In the genomic region with DNA sequence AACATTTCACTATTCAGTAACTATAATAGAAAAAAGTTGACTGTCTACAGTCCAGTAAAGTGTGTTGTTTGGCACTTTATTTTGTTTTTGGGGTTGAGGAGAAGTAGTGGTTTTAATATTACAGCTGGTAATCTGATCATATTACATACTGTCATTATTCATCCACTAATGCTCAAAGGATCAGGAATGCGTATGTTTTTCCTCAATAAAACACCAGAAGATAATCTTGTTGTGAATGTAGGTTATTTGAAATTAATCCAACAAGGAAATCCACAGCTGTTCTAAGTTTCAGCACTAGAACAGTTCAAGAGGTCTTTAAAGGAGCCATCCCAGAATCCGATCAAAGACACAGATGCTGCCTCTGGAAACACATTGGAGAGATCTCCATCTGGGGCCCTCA, we compare ENCODE assay signal across 15 cellular contexts.
DNase-seq lines count a peak whose midpoint lies in the region; ATAC-seq, FAIRE-seq and TF ChIP-seq lines count a peak whose summit lies in the region.
"Had no signal": no experiment of that assay in that cellular context is flagged by ENCODE, and none has a peak within 500 bp of the region (broad histone marks: within the 10 kb centered on the region; RNA-seq: fewer than 3 reads in every experiment).

No MANE protein-coding gene starts in this region.

- H3K27ac Mint-ChIP-seq in astrocyte (ENCODE audit: unreplicated experiment): no peak overlapping the region
- peak overlapping the region; percentile 60 for H3K27ac Mint-ChIP-seq in osteocyte (ENCODE audit: unreplicated experiment)
- H3K27ac Mint-ChIP-seq: B cell; CD4-positive, alpha-beta memory T cell; GM23338 had no signal

- H3K9me3 Mint-ChIP-seq in astrocyte (ENCODE audit: unreplicated experiment) (no peaks in the 10 kb centered on the region), osteocyte (ENCODE audit: unreplicated experiment) (peaks cover 5% of the 10 kb centered on the region)
- H3K9me3 Mint-ChIP-seq: GM23338 had no signal

- H3K27me3 Mint-ChIP-seq in astrocyte (ENCODE audit: low read depth, unreplicated experiment) (no peaks in the 10 kb centered on the region), osteocyte (ENCODE audit: unreplicated experiment) (no peaks in the 10 kb centered on the region)
- H3K27me3 Mint-ChIP-seq: B cell; CD4-positive, alpha-beta memory T cell had no signal

- H2AFZ ChIP-seq in astrocyte (ENCODE audit: low read depth, low read length): no peak overlapping the region
- no peak overlapping the region for H2AFZ ChIP-seq in HepG2 (ENCODE audit: low read length)
- H2AFZ ChIP-seq: GM23338 had no signal

- TF ChIP-seq CTCF in astrocyte (IDR thresholded peaks at IDR 0.05; ENCODE audit: insufficient read depth, low read depth, low read length): no peak
- no peak for TF ChIP-seq CTCF in osteocyte (IDR thresholded peaks at IDR 0.05)
- no peak for TF ChIP-seq CTCF in HepG2 (CRISPR knock-in tag; IDR thresholded peaks at IDR 0.05)

- peak; percentile 12 for DNase-seq in H4 (ENCODE audit: low spot score)
- DNase-seq in NCI-H524 (lab: John Stamatoyannopoulos, UW): peak; percentile 61 to 76
- peak; percentile 48 for DNase-seq in astrocyte (ENCODE audit: low read depth)
- DNase-seq in osteocyte (ENCODE audit: extremely low spot score, unreplicated experiment): no peak
- no peak for DNase-seq in activated CD8-positive, alpha-beta memory T cell treated with anti-CD3 and anti-CD28 coated beads, Interleukin-2, amount 50 U/mL, for 48 hours
- DNase-seq in NCI-H1417 treated with DMSO at 0.1 percent for 48 hours (lab: John Stamatoyannopoulos, UW): no peak
- DNase-seq in DMS53 treated with DMSO at 0.1 percent for 48 hours (lab: John Stamatoyannopoulos, UW; ENCODE audit: unreplicated experiment): no peak
- DNase-seq in HepG2 (ENCODE audit: low spot score): no peak
- DNase-seq: ACHN; CD4-positive, alpha-beta memory T cell; NCI-H1092; NCI-H1694; NCI-H2107 had no signal

- H3K4me3 ChIP-seq in astrocyte (ENCODE audit: insufficient read depth, low read depth, low read length) (no peak overlapping the region), HepG2 (replicated peaks in 1 of 3; ENCODE audit: insufficient read depth in 1 of 3, low read depth in 2 of 3, low read length in 3 of 3) (no peak overlapping the region)
- H3K4me3 ChIP-seq: GM23338 had no signal

- H3K9ac ChIP-seq in astrocyte (ENCODE audit: low read length) (no peak overlapping the region), HepG2 (ENCODE audit: insufficient read depth, low read depth, low read length) (no peak overlapping the region)

- H3K4me1 ChIP-seq in astrocyte (ENCODE audit: insufficient read depth, low read length) (no peaks in the 10 kb centered on the region), HepG2 (ENCODE audit: insufficient read depth, low read length) (no peaks in the 10 kb centered on the region)

- H3K27me3 ChIP-seq in astrocyte (ENCODE audit: insufficient read depth, low read length) (no peaks in the 10 kb centered on the region), HepG2 (ENCODE audit: control insufficient read depth in 1 of 2, insufficient read depth in 2 of 2, low read length in 2 of 2) (no peaks in the 10 kb centered on the region)

- TF ChIP-seq EP300 in HepG2 (IDR thresholded peaks at IDR 0.05; ENCODE audit: low read depth in 2 of 2, low read length in 2 of 2) (no peak), HepG2 (CRISPR knock-in tag; IDR thresholded peaks at IDR 0.05; ENCODE audit: borderline replicate concordance) (no peak)

- no peaks in the 10 kb centered on the region for H3K36me3 Mint-ChIP-seq in astrocyte (ENCODE audit: low read depth, unreplicated experiment)
- peaks cover 2% of the 10 kb centered on the region for H3K36me3 Mint-ChIP-seq in osteocyte (ENCODE audit: unreplicated experiment)
- H3K36me3 Mint-ChIP-seq: CD4-positive, alpha-beta memory T cell had no signal

- in situ Hi-C loops in HepG2 (cut with HindIII; ENCODE audit: extremely low pct_ligation_motif_present, low pct_unique_long_range_greater_than_20kb): no loop called here

- no peaks in the 10 kb centered on the region for H3K79me2 ChIP-seq in astrocyte (ENCODE audit: insufficient read depth, low read length)
- no peaks in the 10 kb centered on the region for H3K79me2 ChIP-seq in HepG2 (ENCODE audit: insufficient read depth, low read length)

- FAIRE-seq in astrocyte (lab: Jason Lieb, UNC) (no peak), HepG2 (lab: Jason Lieb, UNC) (no peak)

- H3K27ac ChIP-seq in astrocyte (ENCODE audit: low read depth, low read length) (no peak overlapping the region), HepG2 (ENCODE audit: extremely low read length, insufficient read depth, low read length) (no peak overlapping the region)

- no peak for TF ChIP-seq POLR2A in HepG2 (IDR thresholded peaks at IDR 0.05; ENCODE audit: insufficient read depth in 1 of 2, low read depth in 2 of 2, low read length in 2 of 2)

- intact Hi-C loops in HepG2 (cut with micrococcal nuclease; ENCODE audit: unreplicated experiment): no loop called here

- no peak overlapping the region for H3K4me3 Mint-ChIP-seq in astrocyte (ENCODE audit: unreplicated experiment)
- H3K4me3 Mint-ChIP-seq in osteocyte (ENCODE audit: unreplicated experiment): no peak overlapping the region
- H3K4me3 Mint-ChIP-seq: B cell; CD4-positive, alpha-beta memory T cell; GM23338 had no signal

- H3K4me2 ChIP-seq in astrocyte (ENCODE audit: low read length): no peak overlapping the region
- no peak overlapping the region for H3K4me2 ChIP-seq in HepG2 (ENCODE audit: low read depth, low read length)
- H3K4me2 ChIP-seq: GM23338 had no signal

- TF ChIP-seq RAD21 in HepG2 (CRISPR knock-in tag; IDR thresholded peaks at IDR 0.05): no peak

- CTCF ChIA-PET in HepG2 (lab: Yijun Ruan, JAX; ENCODE audit: low intra/inter-chr PET ratio, low total read pairs): no interaction called here

- no peaks in the 10 kb centered on the region for H3K36me3 ChIP-seq in astrocyte (ENCODE audit: insufficient read depth, low read length)
- H3K36me3 ChIP-seq in HepG2 (replicated peaks in 1 of 2; ENCODE audit: control insufficient read depth in 1 of 2, insufficient read depth in 2 of 2, low read length in 2 of 2): no peaks in the 10 kb centered on the region

- no peaks in the 10 kb centered on the region for H3K4me1 Mint-ChIP-seq in astrocyte (ENCODE audit: low read depth, unreplicated experiment)
- peaks cover 11% of the 10 kb centered on the region for H3K4me1 Mint-ChIP-seq in osteocyte (ENCODE audit: unreplicated experiment)
- H3K4me1 Mint-ChIP-seq: B cell; CD4-positive, alpha-beta memory T cell; GM23338 had no signal

- H4K20me1 ChIP-seq in astrocyte (ENCODE audit: insufficient read depth, low read length): no peaks in the 10 kb centered on the region
- H4K20me1 ChIP-seq in HepG2 (ENCODE audit: insufficient read depth, low read length): no peaks in the 10 kb centered on the region

- no peaks in the 10 kb centered on the region for H3K9me3 ChIP-seq in astrocyte (ENCODE audit: insufficient read depth, low read depth, low read length)
- peaks cover 9% of the 10 kb centered on the region for H3K9me3 ChIP-seq in HepG2 (ENCODE audit: low read length)

- POLR2A ChIA-PET in HepG2 (lab: Yijun Ruan, JAX): no interaction called here

- ATAC-seq in HepG2: no peak
- ATAC-seq: GM23338 had no signal

- WGBS in HepG2 (ENCODE audit: low lambda C conversion rate): 0% methylated on average over 2 of the region's 2 CpGs

- BruUV-seq in HepG2 (replicated peaks; lab: Mats Ljungman, UMichigan): no TSS peak

TF ChIP-seq in HepG2, 621 proteins besides CTCF, POLR2A, EP300 and RAD21:
- TF ChIP-seq ZNF558 (CRISPR knock-in tag; IDR thresholded peaks at IDR 0.05; ENCODE audit: borderline replicate concordance) (no peak), ARNT2 (CRISPR knock-in tag; IDR thresholded peaks at IDR 0.05; ENCODE audit: low read depth) (no peak), ZSCAN21 (CRISPR knock-in tag; IDR thresholded peaks at IDR 0.05; ENCODE audit: borderline replicate concordance) (no peak), NFIB (CRISPR knock-in tag; IDR thresholded peaks at IDR 0.05; ENCODE audit: borderline replicate concordance) (no peak), ZNF577 (CRISPR knock-in tag; IDR thresholded peaks at IDR 0.05; ENCODE audit: borderline replicate concordance, low read depth) (no peak), TBX3 (IDR thresholded peaks at IDR 0.05; ENCODE audit: borderline replicate concordance) (no peak), NCOA2 (CRISPR knock-in tag; IDR thresholded peaks at IDR 0.05) (no peak), PHF21A (CRISPR knock-in tag; IDR thresholded peaks at IDR 0.05) (no peak), NFE2L2 (IDR thresholded peaks at IDR 0.05; ENCODE audit: low read length) (no peak), RFXAP (CRISPR knock-in tag; IDR thresholded peaks at IDR 0.05; ENCODE audit: borderline replicate concordance) (no peak)
- TF ChIP-seq, protein P1, sequence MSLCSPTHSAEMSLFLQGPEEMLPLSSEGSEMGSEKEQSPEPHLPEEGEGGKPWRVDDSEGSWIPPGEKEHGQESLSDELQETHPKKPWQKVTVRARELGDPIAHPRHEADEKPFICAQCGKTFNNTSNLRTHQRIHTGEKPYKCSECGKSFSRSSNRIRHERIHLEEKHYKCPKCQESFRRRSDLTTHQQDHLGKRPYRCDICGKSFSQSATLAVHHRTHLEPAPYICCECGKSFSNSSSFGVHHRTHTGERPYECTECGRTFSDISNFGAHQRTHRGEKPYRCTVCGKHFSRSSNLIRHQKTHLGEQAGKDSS (CRISPR knock-in tag; IDR thresholded peaks at IDR 0.05; ENCODE audit: borderline replicate concordance, low read depth): no peak
- TF ChIP-seq, protein P2, sequence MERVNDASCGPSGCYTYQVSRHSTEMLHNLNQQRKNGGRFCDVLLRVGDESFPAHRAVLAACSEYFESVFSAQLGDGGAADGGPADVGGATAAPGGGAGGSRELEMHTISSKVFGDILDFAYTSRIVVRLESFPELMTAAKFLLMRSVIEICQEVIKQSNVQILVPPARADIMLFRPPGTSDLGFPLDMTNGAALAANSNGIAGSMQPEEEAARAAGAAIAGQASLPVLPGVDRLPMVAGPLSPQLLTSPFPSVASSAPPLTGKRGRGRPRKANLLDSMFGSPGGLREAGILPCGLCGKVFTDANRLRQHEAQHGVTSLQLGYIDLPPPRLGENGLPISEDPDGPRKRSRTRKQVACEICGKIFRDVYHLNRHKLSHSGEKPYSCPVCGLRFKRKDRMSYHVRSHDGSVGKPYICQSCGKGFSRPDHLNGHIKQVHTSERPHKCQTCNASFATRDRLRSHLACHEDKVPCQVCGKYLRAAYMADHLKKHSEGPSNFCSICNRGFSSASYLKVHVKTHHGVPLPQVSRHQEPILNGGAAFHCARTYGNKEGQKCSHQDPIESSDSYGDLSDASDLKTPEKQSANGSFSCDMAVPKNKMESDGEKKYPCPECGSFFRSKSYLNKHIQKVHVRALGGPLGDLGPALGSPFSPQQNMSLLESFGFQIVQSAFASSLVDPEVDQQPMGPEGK (CRISPR knock-in tag; IDR thresholded peaks at IDR 0.05): no peak

Comparison
In these comparisons a context has a peak if more than half of its experiments do, and no peak if none do; other contexts are left out.
1. DNase-seq: peak in H4 (single experiment), NCI-H524 (2 of 2) and astrocyte (single experiment); none in osteocyte (single experiment), activated CD8-positive, alpha-beta memory T cell treated with anti-CD3 and anti-CD28 coated beads, Interleukin-2, amount 50 U/mL, for 48 hours (single experiment), NCI-H1417 treated with DMSO at 0.1 percent for 48 hours (single experiment), DMS53 treated with DMSO at 0.1 percent for 48 hours (single experiment) and HepG2 (single experiment).